19 cellular contexts compared by ENCODE assay signal in the genomic region with DNA sequence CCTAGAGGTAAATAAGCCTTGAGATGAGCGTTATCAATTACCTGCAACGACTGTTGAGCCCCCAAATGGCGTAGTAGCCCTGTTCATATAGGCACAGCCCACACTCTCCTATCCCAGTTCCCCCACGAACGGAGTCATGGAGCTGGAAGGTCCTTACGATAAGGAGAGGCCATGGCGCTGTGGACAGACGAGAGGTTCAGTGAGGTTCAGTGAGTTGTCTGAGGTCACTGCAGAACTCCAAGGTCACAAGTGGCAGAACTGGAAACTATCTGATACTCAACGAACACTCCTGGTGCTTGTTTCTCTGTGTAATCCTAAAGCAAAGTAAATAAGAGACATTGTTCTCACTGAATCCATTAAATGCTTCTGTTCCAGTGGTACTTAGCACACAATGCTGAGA.
"Had no signal": no experiment of that assay in that cellular context is flagged by ENCODE, and none has a peak within 500 bp of the region (broad histone marks: within the 10 kb centered on the region; RNA-seq: fewer than 3 reads in every experiment).

No MANE protein-coding gene starts in this region.

- H3K4me3 ChIP-seq: gastroesophageal sphincter, sigmoid colon, upper lobe of left lung had no signal

- DNase-seq: activated CD4-positive, alpha-beta T cell treated with anti-CD3 and anti-CD28 coated beads for 1 hour; activated naive CD4-positive, alpha-beta T cell; activated T-cell treated with anti-CD3 and anti-CD28 coated beads, Interleukin-2, amount 50 U/mL, for 24 hours; cerebellar nuclear complex; cortex of kidney; hypothalamus; retina; sigmoid colon; stimulated activated CD4-positive, alpha-beta T cell treated with anti-CD3 and anti-CD28 coated beads, Interleukin-2, amount 100 ng/mL, for 48 hours; stimulated activated CD8-positive, alpha-beta memory T cell treated with anti-CD3 and anti-CD28 coated beads, Interleukin-4, amount 100 ng/mL, for 48 hours; stimulated activated naive B cell treated with anti-CD40 and anti-IgM and Interleukin-4, amounts not matched to agents 10 μg/mL and 1 μg/mL and 100 μg/mL, for 72 hours; T-cell; upper lobe of left lung had no signal

- H3K9me3 Mint-ChIP-seq: activated T-cell treated with anti-CD3 and anti-CD28 coated beads, Interleukin-2, amount 50 U/mL, for 24 hours; activated T-helper 2 cell treated with anti-CD3 and anti-CD28 coated beads, Interferon-gamma antibody, Interleukin-2, Interleukin-4, amounts not matched to agents 10 μg/mL and 5 μg/mL and 100 μg/mL, durations not matched to agents 14 hours and 24 hours and 36 hours; memory B cell; stimulated activated naive B cell treated with anti-CD40 and anti-IgM and Interleukin-4, amounts not matched to agents 10 μg/mL and 1 μg/mL and 100 μg/mL, for 72 hours; T-cell; T-helper 2 cell treated with Interferon-gamma antibody and Interleukin-4, amounts not matched to agents 5 μg/mL and 100 μg/mL, for 36 hours had no signal

- H3K4me3 Mint-ChIP-seq: activated naive CD8-positive, alpha-beta T cell; activated T-cell treated with anti-CD3 and anti-CD28 coated beads, Interleukin-2, amount 50 U/mL, for 24 hours; memory B cell; stimulated activated naive B cell treated with anti-CD40 and anti-IgM and Interleukin-4, amounts not matched to agents 10 μg/mL and 1 μg/mL and 100 μg/mL, for 72 hours; T-cell; T-helper 2 cell treated with Interferon-gamma antibody and Interleukin-4, amounts not matched to agents 5 μg/mL and 100 μg/mL, for 36 hours had no signal

- ATAC-seq: gastroesophageal sphincter, T-cell had no signal

- H3K9me3 ChIP-seq: gastroesophageal sphincter, sigmoid colon, upper lobe of left lung had no signal

- H3K36me3 ChIP-seq: gastroesophageal sphincter, sigmoid colon, upper lobe of left lung had no signal

- H3K27me3 ChIP-seq: gastroesophageal sphincter, sigmoid colon, upper lobe of left lung had no signal

- H3K27ac Mint-ChIP-seq: activated naive CD8-positive, alpha-beta T cell; activated T-cell treated with anti-CD3 and anti-CD28 coated beads, Interleukin-2, amount 50 U/mL, for 24 hours; activated T-helper 2 cell treated with anti-CD3 and anti-CD28 coated beads, Interferon-gamma antibody, Interleukin-2, Interleukin-4, amounts not matched to agents 10 μg/mL and 5 μg/mL and 100 μg/mL, durations not matched to agents 14 hours and 24 hours and 36 hours; memory B cell; stimulated activated naive B cell treated with anti-CD40 and anti-IgM and Interleukin-4, amounts not matched to agents 10 μg/mL and 1 μg/mL and 100 μg/mL, for 72 hours; T-cell; T-helper 2 cell treated with Interferon-gamma antibody and Interleukin-4, amounts not matched to agents 5 μg/mL and 100 μg/mL, for 36 hours had no signal

- H3K4me1 ChIP-seq: gastroesophageal sphincter, sigmoid colon, upper lobe of left lung had no signal

- H3K27me3 Mint-ChIP-seq: activated T-cell treated with anti-CD3 and anti-CD28 coated beads, Interleukin-2, amount 50 U/mL, for 24 hours; stimulated activated naive B cell treated with anti-CD40 and anti-IgM and Interleukin-4, amounts not matched to agents 10 μg/mL and 1 μg/mL and 100 μg/mL, for 72 hours had no signal

- H3K27ac ChIP-seq: epithelial cell of prostate, gastroesophageal sphincter, sigmoid colon, upper lobe of left lung had no signal

- H3K36me3 Mint-ChIP-seq: activated naive CD8-positive, alpha-beta T cell; memory B cell; stimulated activated naive B cell treated with anti-CD40 and anti-IgM and Interleukin-4, amounts not matched to agents 10 μg/mL and 1 μg/mL and 100 μg/mL, for 72 hours; T-cell had no signal
